Comparison of ENCODE assay signal across 20 cellular contexts in genomic region chr18:49339146-49339545, GRCh38.
DNase-seq lines count a peak whose midpoint lies in the region; ATAC-seq, FAIRE-seq and TF ChIP-seq lines count a peak whose summit lies in the region.
"Had no signal": no experiment of that assay in that cellular context is flagged by ENCODE, and none has a peak within 500 bp of the region (broad histone marks: within the 10 kb centered on the region; RNA-seq: fewer than 3 reads in every experiment).

No MANE protein-coding gene starts in this region.

- DNase-seq in GM12891 (ENCODE audit: insufficient read length, low spot score) (no peak), NB4 (ENCODE audit: low read depth) (peak; percentile 7), dermis microvascular lymphatic vessel endothelial cell (ENCODE audit: low read depth in 2 of 2) (peak; percentile 22 to 48), nephron progenitor cell (no peak), hippocampal formation (lab: John Stamatoyannopoulos, UW) (no peak), NCI-H1092 treated with DMSO at 0.1 percent for 48 hours (lab: John Stamatoyannopoulos, UW) (no peak), NCI-H1048 (lab: John Stamatoyannopoulos, UW) (no peak)
- DNase-seq: Caco-2; CD4-positive, CD25-positive, alpha-beta regulatory T cell; CD8-positive, alpha-beta T cell; DMS153; DND-41; H7 had no signal

- FAIRE-seq in GM12891 (lab: Jason Lieb, UNC) = peak; percentile 13
- FAIRE-seq: A204.1, G401.6, H1 had no signal

- TF ChIP-seq POLR2A in GM12891 (IDR thresholded peaks at IDR 0.05; ENCODE audit: low read depth, low read length) (no peak), NB4 (IDR thresholded peaks at IDR 0.05; ENCODE audit: extremely low read depth, insufficient read length) (no peak)

- no peak overlapping the region for H3K4me3 ChIP-seq in NB4 (ENCODE audit: low read depth, low read length)
- H3K4me3 ChIP-seq: BLaER1 had no signal

- H3K4me3 Mint-ChIP-seq in nephron progenitor cell = no peak overlapping the region
- no peak overlapping the region for H3K4me3 Mint-ChIP-seq in stimulated activated memory B cell treated with anti-CD40 and anti-IgM and Interleukin-4, amounts not matched to agents 10 μg/mL and 1 μg/mL and 100 μg/mL, for 72 hours
- H3K4me3 Mint-ChIP-seq: B cell; CD4-positive, CD25-positive, alpha-beta regulatory T cell; CD8-positive, alpha-beta T cell had no signal

- H3K27me3 Mint-ChIP-seq in nephron progenitor cell (ENCODE audit: low read depth, poor library complexity) = no peaks in the 10 kb centered on the region
- no peaks in the 10 kb centered on the region for H3K27me3 Mint-ChIP-seq in stimulated activated memory B cell treated with anti-CD40 and anti-IgM and Interleukin-4, amounts not matched to agents 10 μg/mL and 1 μg/mL and 100 μg/mL, for 72 hours
- H3K27me3 Mint-ChIP-seq: B cell; CD4-positive, CD25-positive, alpha-beta regulatory T cell had no signal

- H3K4me1 Mint-ChIP-seq in nephron progenitor cell = no peaks in the 10 kb centered on the region
- H3K4me1 Mint-ChIP-seq in stimulated activated memory B cell treated with anti-CD40 and anti-IgM and Interleukin-4, amounts not matched to agents 10 μg/mL and 1 μg/mL and 100 μg/mL, for 72 hours = no peaks in the 10 kb centered on the region

- TF ChIP-seq CTCF in NB4 (IDR thresholded peaks at IDR 0.05; ENCODE audit: low read depth, low read length) = no peak
- TF ChIP-seq CTCF in nephron progenitor cell (IDR thresholded peaks at IDR 0.05) = no peak

- peaks cover 9% of the 10 kb centered on the region for H3K36me3 Mint-ChIP-seq in nephron progenitor cell (ENCODE audit: low read depth)
- H3K36me3 Mint-ChIP-seq in stimulated activated memory B cell treated with anti-CD40 and anti-IgM and Interleukin-4, amounts not matched to agents 10 μg/mL and 1 μg/mL and 100 μg/mL, for 72 hours = peaks cover 41% of the 10 kb centered on the region

- H3K9me3 Mint-ChIP-seq in nephron progenitor cell = no peaks in the 10 kb centered on the region
- H3K9me3 Mint-ChIP-seq in stimulated activated memory B cell treated with anti-CD40 and anti-IgM and Interleukin-4, amounts not matched to agents 10 μg/mL and 1 μg/mL and 100 μg/mL, for 72 hours = no peaks in the 10 kb centered on the region
- H3K9me3 Mint-ChIP-seq: CD4-positive, CD25-positive, alpha-beta regulatory T cell; CD8-positive, alpha-beta T cell had no signal

- no peak for ATAC-seq in stimulated activated memory B cell treated with anti-CD40 and anti-IgM and Interleukin-4, amounts not matched to agents 10 μg/mL and 1 μg/mL and 100 μg/mL, for 72 hours
- ATAC-seq: CD8-positive, alpha-beta T cell; HCT116 had no signal

- peak overlapping the region; percentile 28 for H3K27ac Mint-ChIP-seq in nephron progenitor cell
- H3K27ac Mint-ChIP-seq in stimulated activated memory B cell treated with anti-CD40 and anti-IgM and Interleukin-4, amounts not matched to agents 10 μg/mL and 1 μg/mL and 100 μg/mL, for 72 hours = no peak overlapping the region
- H3K27ac Mint-ChIP-seq: B cell; CD4-positive, CD25-positive, alpha-beta regulatory T cell; CD8-positive, alpha-beta T cell had no signal

TF ChIP-seq in GM12891, 5 proteins besides CTCF, POLR2A, EP300 and RAD21:
- TF ChIP-seq SPI1 (IDR thresholded peaks at IDR 0.05; ENCODE audit: low read depth, low read length) (no peak), POU2F2 (IDR thresholded peaks at IDR 0.05; ENCODE audit: low read depth, low read length) (no peak), TAF1 (IDR thresholded peaks at IDR 0.05; ENCODE audit: low read depth, low read length) (no peak), POLR2AphosphoS5 (IDR thresholded peaks at IDR 0.05; ENCODE audit: low read depth, low read length) (no peak), PAX5 (IDR thresholded peaks at IDR 0.05; ENCODE audit: insufficient read depth, low read length, severe bottlenecking) (no peak)

Comparison
In these comparisons a context has a peak if more than half of its experiments do, and no peak if none do; other contexts are left out.
1. DNase-seq: peak in NB4 (single experiment) and dermis microvascular lymphatic vessel endothelial cell (2 of 2); none in GM12891 (single experiment), nephron progenitor cell (single experiment), hippocampal formation (0 of 2), NCI-H1092 treated with DMSO at 0.1 percent for 48 hours (single experiment) and NCI-H1048 (single experiment).